In the genomic region with DNA sequence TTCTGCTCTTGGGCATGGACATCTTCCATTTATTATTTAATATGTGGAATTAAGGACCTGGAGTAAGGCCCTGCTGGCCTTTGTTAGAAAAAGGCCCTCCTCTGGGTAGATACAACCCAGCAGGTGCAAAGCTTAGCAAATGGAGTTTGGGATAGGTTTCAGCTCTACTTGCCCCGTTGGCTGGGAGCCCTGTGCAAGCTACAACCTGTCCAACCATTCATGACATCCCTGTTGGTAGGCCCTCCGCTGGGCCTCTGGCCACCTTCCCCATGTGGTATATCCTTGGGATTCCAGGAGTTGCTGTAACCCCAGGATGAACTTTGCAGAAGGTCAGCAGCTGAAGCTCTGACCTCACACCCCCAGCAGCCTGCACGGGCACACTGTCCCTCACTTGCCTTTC, we compare ENCODE assay signal across 17 cellular contexts. TPM values are rescaled to one million over a fixed set of nuclear protein-coding genes. Genes with fewer than 3 reads are reported as not detected.
"Had no signal": no experiment of that assay in that cellular context is flagged by ENCODE, and none has a peak within 500 bp of the region (broad histone marks: within the 10 kb centered on the region; RNA-seq: fewer than 3 reads in every experiment).

No MANE protein-coding gene starts in this region.

- H3K9me3 ChIP-seq: left ventricle myocardium inferior, thyroid gland had no signal

- H3K79me2 ChIP-seq: hepatocyte had no signal

- DNase-seq: activated CD4-positive, alpha-beta T cell treated with anti-CD3 and anti-CD28 coated beads, Interleukin-2, amount 50 U/mL, for 1 hour; activated naive CD4-positive, alpha-beta T cell treated with Interleukin-2 at 50 U/mL for 16 hours; activated T-cell treated with anti-CD3 and anti-CD28 coated beads for 4 hours; anterior cingulate cortex; brain microvascular endothelial cell; dermis blood vessel endothelial cell; effector memory CD8-positive, alpha-beta T cell; kidney; left ventricle myocardium inferior; nucleus accumbens; stimulated activated CD4-positive, alpha-beta T cell treated with anti-CD3 and anti-CD28 coated beads, Interleukin-15, amount 100 ng/mL, for 24 hours; stimulated activated CD4-positive, alpha-beta T cell treated with anti-CD3 and anti-CD28 coated beads, Interleukin-4, amount 100 ng/mL, for 1 hour; stimulated activated naive B cell treated with anti-CD40 and anti-IgM and Interleukin-4, amounts not matched to agents 10 μg/mL and 1 μg/mL and 100 μg/mL, for 72 hours; thyroid gland had no signal

- H3K4me3 ChIP-seq: hepatocyte, left ventricle myocardium inferior, thyroid gland had no signal

- H3K27ac ChIP-seq: brain microvascular endothelial cell, hepatocyte, left ventricle myocardium inferior, thyroid gland had no signal

- ATAC-seq: activated CD4-positive, CD25-positive, alpha-beta regulatory T cell treated with anti-CD3 and anti-CD28 coated beads, Interleukin-2, amount 50 U/mL, for 24 hours; effector memory CD8-positive, alpha-beta T cell; stimulated activated naive B cell treated with anti-CD40 and anti-IgM and Interleukin-4, amounts not matched to agents 10 μg/mL and 1 μg/mL and 100 μg/mL, for 72 hours had no signal

- H3K36me3 ChIP-seq: brain microvascular endothelial cell, left ventricle myocardium inferior, thyroid gland had no signal

- H3K4me2 ChIP-seq: hepatocyte had no signal

- FAIRE-seq: kidney had no signal

- H2AFZ ChIP-seq: hepatocyte had no signal

RNA-seq across cellular contexts. Expression of a gene that starts 6.4 kb away (rescaled TPM):
- total RNA-seq: dermis blood vessel endothelial cell, epithelial cell of proximal tubule had no signal
